Comparison of ENCODE assay signal across 24 cellular contexts in the genomic region with DNA sequence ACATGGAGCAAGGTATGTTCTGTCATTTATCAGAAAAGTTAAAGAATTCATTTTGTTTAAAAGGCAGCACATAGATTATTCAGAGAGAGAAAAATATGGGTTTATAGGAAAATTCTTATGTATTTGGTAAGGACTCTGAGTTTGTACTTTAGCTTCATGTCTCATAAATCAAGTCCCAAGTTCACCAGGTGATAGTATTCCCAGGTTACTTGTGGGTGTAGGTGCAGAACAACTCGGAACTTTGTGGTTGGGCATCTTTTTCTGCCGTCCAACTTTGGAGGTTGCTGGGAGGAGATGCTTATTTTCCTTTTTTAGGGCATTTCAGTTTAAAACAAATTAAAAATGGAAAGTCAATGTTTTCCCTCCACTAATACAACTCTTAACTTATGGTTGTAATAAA.
DNase-seq lines count a peak whose midpoint lies in the region; ATAC-seq, FAIRE-seq and TF ChIP-seq lines count a peak whose summit lies in the region.
"Had no signal": no experiment of that assay in that cellular context is flagged by ENCODE, and none has a peak within 500 bp of the region (broad histone marks: within the 10 kb centered on the region; RNA-seq: fewer than 3 reads in every experiment).

No MANE protein-coding gene starts in this region.

- H3K36me3 ChIP-seq in left ventricle myocardium inferior (no peaks in the 10 kb centered on the region), SK-N-MC (ENCODE audit: insufficient read depth, low read length) (no peaks in the 10 kb centered on the region), kidney (ENCODE audit: control insufficient read depth in 1 of 2, insufficient read depth in 2 of 2, low read length in 2 of 2) (no peaks in the 10 kb centered on the region)
- H3K36me3 ChIP-seq: BLaER1 had no signal

- H3K27me3 Mint-ChIP-seq in activated CD4-positive, alpha-beta memory T cell treated with anti-CD3 and anti-CD28 coated beads, Interleukin-2, amount 10 ng/mL, durations not matched to agents 7 days and 5 days, result peaks cover 4% of the 10 kb centered on the region

- H3K4me1 ChIP-seq in left ventricle myocardium inferior (peaks cover 96% of the 10 kb centered on the region), kidney (ENCODE audit: control insufficient read depth in 1 of 2, insufficient read depth in 1 of 2, low read depth in 1 of 2, low read length in 2 of 2) (peaks cover 0 to 13% of the 10 kb centered on the region in 2 donors)

- intact Hi-C loops in left ventricle myocardium inferior (cut with micrococcal nuclease), result no loop called here
- intact Hi-C loops in left cardiac atrium (cut with DNase I), result no loop called here
- intact Hi-C loops in kidney (cut with DNase I), result no loop called here

- H3K4me1 Mint-ChIP-seq in activated CD4-positive, alpha-beta memory T cell treated with anti-CD3 and anti-CD28 coated beads, Interleukin-2, amount 10 ng/mL, durations not matched to agents 7 days and 5 days, result peaks cover 1% of the 10 kb centered on the region

- no peak overlapping the region for H3K4me3 Mint-ChIP-seq in activated CD4-positive, alpha-beta memory T cell treated with anti-CD3 and anti-CD28 coated beads, Interleukin-2, amount 10 ng/mL, durations not matched to agents 7 days and 5 days
- H3K4me3 Mint-ChIP-seq: CD8-positive, alpha-beta T cell; HFFc6 had no signal

- H3K4me3 ChIP-seq in left ventricle myocardium inferior (no peak overlapping the region), SK-N-MC (peak overlapping the region; percentile 37), kidney (ENCODE audit: low read length in 2 of 2) (peak overlapping the region; percentile 9 to 28)
- H3K4me3 ChIP-seq: BLaER1, GM12878, K562 had no signal

- FAIRE-seq in kidney (lab: Jason Lieb, UNC) (no peak), frontal cortex (lab: Jason Lieb, UNC) (no peak)
- FAIRE-seq: GM12878, H54, K562 had no signal

- H3K9me3 Mint-ChIP-seq in activated CD4-positive, alpha-beta memory T cell treated with anti-CD3 and anti-CD28 coated beads, Interleukin-2, amount 10 ng/mL, durations not matched to agents 7 days and 5 days, result no peaks in the 10 kb centered on the region
- H3K9me3 Mint-ChIP-seq: CD8-positive, alpha-beta T cell had no signal

- H3K9ac ChIP-seq in SK-N-MC (ENCODE audit: insufficient read length), result peak overlapping the region; percentile 31
- peak overlapping the region in 1 of 2 donors; percentile 36 for H3K9ac ChIP-seq in kidney (ENCODE audit: low read length in 2 of 2)
- H3K9ac ChIP-seq: BLaER1 had no signal

- no peaks in the 10 kb centered on the region for H3K27me3 ChIP-seq in left ventricle myocardium inferior (ENCODE audit: low read depth)
- H3K27me3 ChIP-seq: BLaER1 had no signal

- POLR2A ChIA-PET in activated CD4-positive, alpha-beta memory T cell treated with anti-CD3 and anti-CD28 coated beads, Interleukin-2, amount 10 ng/mL, durations not matched to agents 7 days and 5 days (lab: Charles Lee), result no interaction called here

- H3K27ac Mint-ChIP-seq in activated CD4-positive, alpha-beta memory T cell treated with anti-CD3 and anti-CD28 coated beads, Interleukin-2, amount 10 ng/mL, durations not matched to agents 7 days and 5 days, result no peak overlapping the region
- H3K27ac Mint-ChIP-seq: CD8-positive, alpha-beta T cell; HFFc6 had no signal

- DNase-seq in left ventricle myocardium inferior, result no peak
- no peak for DNase-seq in left cardiac atrium
- DNase-seq in SK-N-MC (ENCODE audit: low read depth, low spot score), result no peak
- DNase-seq in kidney, result no peak
- no peak for DNase-seq in frontal cortex (ENCODE audit: low spot score in 2 of 2)
- no peak for DNase-seq in activated CD4-positive, alpha-beta memory T cell treated with anti-CD3 and anti-CD28 coated beads, Interleukin-2, amount 10 ng/mL, durations not matched to agents 7 days and 5 days
- DNase-seq: Calu3; CD8-positive, alpha-beta T cell; EL; HFFc6; NCI-H1105 treated with DMSO at 0.1 percent for 48 hours; NCI-H1694; NCI-H2081 treated with DMSO at 0.1 percent for 48 hours; NCI-H510A; NCI-H748 treated with DMSO at 0.1 percent for 48 hours; NK-92 treated with Interleukin-12 subunit alpha and Interleukin-12 subunit beta, amount 100 ng/mL, for 24 hours; OCI-M1; RPMI8226 had no signal

- no peaks in the 10 kb centered on the region for H3K36me3 Mint-ChIP-seq in activated CD4-positive, alpha-beta memory T cell treated with anti-CD3 and anti-CD28 coated beads, Interleukin-2, amount 10 ng/mL, durations not matched to agents 7 days and 5 days (ENCODE audit: low read depth)
- H3K36me3 Mint-ChIP-seq: CD8-positive, alpha-beta T cell had no signal

- ATAC-seq in left cardiac atrium (no peak), esophagus mucosa (no peak)
- ATAC-seq: CD8-positive, alpha-beta T cell; GM12878; K562 had no signal

- peaks cover 5% of the 10 kb centered on the region for H3K9me3 ChIP-seq in left ventricle myocardium inferior (replicated peaks)
- no peaks in the 10 kb centered on the region for H3K9me3 ChIP-seq in SK-N-MC (ENCODE audit: low read depth, low read length)
- H3K9me3 ChIP-seq in kidney (ENCODE audit: control insufficient read depth in 1 of 2, low read length in 2 of 2), result no peaks in the 10 kb centered on the region

- TF ChIP-seq CTCF in left ventricle myocardium inferior (IDR thresholded peaks at IDR 0.05; ENCODE audit: borderline replicate concordance) (no peak), kidney (IDR thresholded peaks at IDR 0.05; ENCODE audit: borderline replicate concordance, extremely low read depth, insufficient read depth) (no peak)

- H3K27ac ChIP-seq in left ventricle myocardium inferior (replicated peaks), result peak overlapping the region; percentile 91
- peak overlapping the region; percentile 69; the same call in 1 of the 2 replicates for H3K27ac ChIP-seq in SK-N-MC
- peak overlapping the region; percentile 69 to 76 for H3K27ac ChIP-seq in kidney (ENCODE audit: low read depth in 2 of 2, low read length in 2 of 2)
- H3K27ac ChIP-seq in temporal lobe (ENCODE audit: low read depth, low read length), result peak overlapping the region; percentile 64
- H3K27ac ChIP-seq: BLaER1 had no signal

- CTCF ChIA-PET in activated CD4-positive, alpha-beta memory T cell treated with anti-CD3 and anti-CD28 coated beads, Interleukin-2, amount 10 ng/mL, durations not matched to agents 7 days and 5 days (lab: Charles Lee), result no interaction called here
